ENCODE assay signal across 19 cellular contexts in genomic region chr19:6503407-6504201, GRCh38. TPM values are rescaled to one million over a fixed set of nuclear protein-coding genes. Genes with fewer than 3 reads are reported as not detected.
DNase-seq lines count a peak whose midpoint lies in the region; ATAC-seq and TF ChIP-seq lines count a peak whose summit lies in the region.
"Had no signal": no experiment of that assay in that cellular context is flagged by ENCODE, and none has a peak within 500 bp of the region (broad histone marks: within the 10 kb centered on the region; RNA-seq: fewer than 3 reads in every experiment).

No MANE protein-coding gene starts in this region.

- no peak overlapping the region for H3K27ac Mint-ChIP-seq in CD4-positive, alpha-beta T cell
- H3K27ac Mint-ChIP-seq in activated T-helper 1 cell treated with anti-CD3 and anti-CD28 coated beads, Interleukin-12 subunit alpha, Interleukin-12 subunit beta, Interleukin-2, Interleukin-4 antibody, amounts not matched to agents 30 ng/mL and 10 ng/mL and 1 ng/mL, durations not matched to agents 14 hours and 24 hours and 36 hours, result no peak overlapping the region
- peak overlapping the region in 1 of 6 donors; percentile 24 for H3K27ac Mint-ChIP-seq in naive B cell

- TF ChIP-seq CTCF in CD4-positive, alpha-beta T cell (IDR thresholded peaks at IDR 0.05), result no peak
- no peak for TF ChIP-seq CTCF in GM20000 (IDR thresholded peaks at IDR 0.05; ENCODE audit: extremely low read depth, missing control alignments)

- no peak for ATAC-seq in CD4-positive, alpha-beta T cell (ENCODE audit: poor library complexity)
- no peak for ATAC-seq in naive B cell (ENCODE audit: low read depth in 2 of 2)
- no peak for ATAC-seq in HG03175 (IDR thresholded peaks at IDR 0.05; ENCODE audit: unreplicated experiment)
- no peak for ATAC-seq in HG03378 (IDR thresholded peaks at IDR 0.05; ENCODE audit: unreplicated experiment)

- H3K4me1 Mint-ChIP-seq in CD4-positive, alpha-beta T cell (ENCODE audit: low read depth), result peaks cover 15% of the 10 kb centered on the region
- H3K4me1 Mint-ChIP-seq in activated T-helper 1 cell treated with anti-CD3 and anti-CD28 coated beads, Interleukin-12 subunit alpha, Interleukin-12 subunit beta, Interleukin-2, Interleukin-4 antibody, amounts not matched to agents 30 ng/mL and 10 ng/mL and 1 ng/mL, durations not matched to agents 14 hours and 24 hours and 36 hours (ENCODE audit: low read depth), result peaks cover 18% of the 10 kb centered on the region
- H3K4me1 Mint-ChIP-seq in naive B cell, result peaks cover 14 to 21% (median 15%) of the 10 kb centered on the region in 3 donors

- H3K27ac ChIP-seq in CD4-positive, alpha-beta T cell (ENCODE audit: low read depth, low read length), result no peak overlapping the region
- H3K27ac ChIP-seq: neutrophil, tibial artery had no signal

- POLR2A ChIA-PET in CD4-positive, alpha-beta T cell (lab: Charles Lee), result no interaction called here

- H3K4me3 Mint-ChIP-seq in CD4-positive, alpha-beta T cell, result peak overlapping the region; percentile 72
- H3K4me3 Mint-ChIP-seq in activated T-helper 1 cell treated with anti-CD3 and anti-CD28 coated beads, Interleukin-12 subunit alpha, Interleukin-12 subunit beta, Interleukin-2, Interleukin-4 antibody, amounts not matched to agents 30 ng/mL and 10 ng/mL and 1 ng/mL, durations not matched to agents 14 hours and 24 hours and 36 hours, result peak overlapping the region; percentile 66
- peak overlapping the region; percentile 68 to 90 (median 78) for H3K4me3 Mint-ChIP-seq in naive B cell

- DNase-seq in CD4-positive, alpha-beta T cell, result no peak
- DNase-seq in GM20000 (ENCODE audit: low spot score) (peak; percentile 7), naive B cell (no peak), head of caudate nucleus (no peak)
- no peak for DNase-seq in activated T-helper 1 cell treated with anti-CD3 and anti-CD28 coated beads, Interleukin-12 subunit alpha, Interleukin-12 subunit beta, Interleukin-2, Interleukin-4 antibody, amounts not matched to agents 30 ng/mL and 10 ng/mL and 1 ng/mL, durations not matched to agents 14 hours and 24 hours and 36 hours (ENCODE audit: low spot score)
- DNase-seq in activated T-cell treated with anti-CD3 and anti-CD28 coated beads, Interleukin-2, amount 50 U/mL, for 1 hour, result no peak
- DNase-seq: activated CD8-positive, alpha-beta memory T cell treated with anti-CD3 and anti-CD28 coated beads, Interleukin-2, amount 50 U/mL, for 4 hours; mammary epithelial cell; MG63; NCI-H2029; NCI-H69; tibial artery had no signal

- H3K9me3 Mint-ChIP-seq in CD4-positive, alpha-beta T cell, result no peaks in the 10 kb centered on the region
- H3K9me3 Mint-ChIP-seq in activated T-helper 1 cell treated with anti-CD3 and anti-CD28 coated beads, Interleukin-12 subunit alpha, Interleukin-12 subunit beta, Interleukin-2, Interleukin-4 antibody, amounts not matched to agents 30 ng/mL and 10 ng/mL and 1 ng/mL, durations not matched to agents 14 hours and 24 hours and 36 hours, result no peaks in the 10 kb centered on the region
- H3K9me3 Mint-ChIP-seq in naive B cell, result no peaks in the 10 kb centered on the region

- H3K27me3 ChIP-seq in CD4-positive, alpha-beta T cell (ENCODE audit: control insufficient read depth, insufficient read depth, low read length), result peaks cover 21% of the 10 kb centered on the region
- H3K27me3 ChIP-seq: MG63 had no signal

- CTCF ChIA-PET in CD4-positive, alpha-beta T cell (lab: Charles Lee), result no interaction called here

- H3K27me3 Mint-ChIP-seq in CD4-positive, alpha-beta T cell, result peaks cover 23% of the 10 kb centered on the region
- H3K27me3 Mint-ChIP-seq in activated T-helper 1 cell treated with anti-CD3 and anti-CD28 coated beads, Interleukin-12 subunit alpha, Interleukin-12 subunit beta, Interleukin-2, Interleukin-4 antibody, amounts not matched to agents 30 ng/mL and 10 ng/mL and 1 ng/mL, durations not matched to agents 14 hours and 24 hours and 36 hours (ENCODE audit: insufficient read depth), result peaks cover 18% of the 10 kb centered on the region
- H3K27me3 Mint-ChIP-seq in naive B cell, result peaks cover 3 to 22% (median 8%) of the 10 kb centered on the region in 3 donors

- H3K9me3 ChIP-seq in CD4-positive, alpha-beta T cell (ENCODE audit: control insufficient read depth, low read length), result no peaks in the 10 kb centered on the region
- H3K9me3 ChIP-seq: MG63, neutrophil, tibial artery had no signal

- intact Hi-C loops in CD4-positive, alpha-beta T cell (cut with DNase I, micrococcal nuclease), result loop anchor here (1.0 to 10.0 kb wide), 7 partner anchors 13 to 221 kb away; partner anchors contain the start of genes CRB3 (in 1 of the 2), GTF2F1 (in 1 of the 2) and KHSRP (in 1 of the 2)
- intact Hi-C loops in activated T-helper 1 cell treated with anti-CD3 and anti-CD28 coated beads, Interleukin-12 subunit alpha, Interleukin-12 subunit beta, Interleukin-2, Interleukin-4 antibody, amounts not matched to agents 30 ng/mL and 10 ng/mL and 1 ng/mL, durations not matched to agents 14 hours and 24 hours and 36 hours (cut with micrococcal nuclease), result loop anchor here (1.0 to 2.0 kb wide), 5 partner anchors 23 to 223 kb away; partner anchors contain the start of genes DENND1C and GTF2F1
- intact Hi-C loops in head of caudate nucleus (cut with DNase I), result no loop called here

- no peaks in the 10 kb centered on the region for H3K36me3 Mint-ChIP-seq in CD4-positive, alpha-beta T cell (ENCODE audit: low read depth)
- no peaks in the 10 kb centered on the region for H3K36me3 Mint-ChIP-seq in activated T-helper 1 cell treated with anti-CD3 and anti-CD28 coated beads, Interleukin-12 subunit alpha, Interleukin-12 subunit beta, Interleukin-2, Interleukin-4 antibody, amounts not matched to agents 30 ng/mL and 10 ng/mL and 1 ng/mL, durations not matched to agents 14 hours and 24 hours and 36 hours (ENCODE audit: low read depth)
- no peaks in the 10 kb centered on the region for H3K36me3 Mint-ChIP-seq in naive B cell

RNA-seq across cellular contexts. Expression of gene TUBB4A, which starts 1.5 kb away (rescaled TPM):
- under 1 TPM; 0.53 to 0.88 TPM for total RNA-seq in CD4-positive, alpha-beta T cell
- 2.3 and 3.0 TPM in 2 replicates for total RNA-seq in activated T-helper 1 cell treated with anti-CD3 and anti-CD28 coated beads, Interleukin-12 subunit alpha, Interleukin-12 subunit beta, Interleukin-2, Interleukin-4 antibody, amounts not matched to agents 30 ng/mL and 10 ng/mL and 1 ng/mL, durations not matched to agents 14 hours and 24 hours and 36 hours
- 1 to 10 TPM in 5 of 6 donors, under 1 TPM in 1; 0.89 to 5.9 (median 2.3) TPM for polyA plus RNA-seq in naive B cell (ENCODE audit: low read depth in 6 of 6)
- total RNA-seq: fibroblast of villous mesenchyme, mammary epithelial cell had no signal
- polyA plus RNA-seq: BJ had no signal

RNA-seq across cellular contexts. Expression of gene DENND1C, which starts 22.0 kb away (rescaled TPM):
- 100 to 1,000 TPM; 111 to 118 TPM for total RNA-seq in CD4-positive, alpha-beta T cell
- total RNA-seq in activated T-helper 1 cell treated with anti-CD3 and anti-CD28 coated beads, Interleukin-12 subunit alpha, Interleukin-12 subunit beta, Interleukin-2, Interleukin-4 antibody, amounts not matched to agents 30 ng/mL and 10 ng/mL and 1 ng/mL, durations not matched to agents 14 hours and 24 hours and 36 hours, result 68.4 and 75.6 TPM in 2 replicates
- polyA plus RNA-seq in naive B cell (ENCODE audit: low read depth in 6 of 6), result 10 to 100 TPM; 36.5 to 72.3 (median 39.3) TPM
- total RNA-seq: chondrocyte, fibroblast of villous mesenchyme had no signal

RNA-seq across cellular contexts. Expression of gene TNFSF9, which starts 27.2 kb away (rescaled TPM):
- total RNA-seq in CD4-positive, alpha-beta T cell, result 1 to 10 TPM; 1.5 to 1.8 TPM
- total RNA-seq in activated T-helper 1 cell treated with anti-CD3 and anti-CD28 coated beads, Interleukin-12 subunit alpha, Interleukin-12 subunit beta, Interleukin-2, Interleukin-4 antibody, amounts not matched to agents 30 ng/mL and 10 ng/mL and 1 ng/mL, durations not matched to agents 14 hours and 24 hours and 36 hours, result 8.0 and 9.7 TPM in 2 replicates
- polyA plus RNA-seq in naive B cell (ENCODE audit: low read depth in 6 of 6), result 1 to 10 TPM in 3 of 6 donors, under 1 TPM in 3; 0.67 to 6.7 (median 1.1) TPM
- total RNA-seq: fibroblast of villous mesenchyme had no signal

RNA-seq across cellular contexts. Expression of gene CRB3, which starts 39.5 kb away (rescaled TPM):
- 1 to 10 TPM; 7.9 to 9.4 TPM for total RNA-seq in CD4-positive, alpha-beta T cell
- 0.29 and 0.39 TPM in 2 replicates for total RNA-seq in activated T-helper 1 cell treated with anti-CD3 and anti-CD28 coated beads, Interleukin-12 subunit alpha, Interleukin-12 subunit beta, Interleukin-2, Interleukin-4 antibody, amounts not matched to agents 30 ng/mL and 10 ng/mL and 1 ng/mL, durations not matched to agents 14 hours and 24 hours and 36 hours
- polyA plus RNA-seq in naive B cell (ENCODE audit: low read depth in 6 of 6), result 1 to 10 TPM in 1 of 6 donors, under 1 TPM in 1, not detected in 4; 0.88 to 1.6 TPM
- total RNA-seq: right cardiac atrium had no signal
- polyA plus RNA-seq: BJ had no signal

RNA-seq across cellular contexts. Expression of gene SLC25A23, which starts 44.0 kb away (rescaled TPM):
- total RNA-seq in CD4-positive, alpha-beta T cell, result 10 to 100 TPM; 10.5 to 10.8 TPM
- 18.6 and 20.3 TPM in 2 replicates for total RNA-seq in activated T-helper 1 cell treated with anti-CD3 and anti-CD28 coated beads, Interleukin-12 subunit alpha, Interleukin-12 subunit beta, Interleukin-2, Interleukin-4 antibody, amounts not matched to agents 30 ng/mL and 10 ng/mL and 1 ng/mL, durations not matched to agents 14 hours and 24 hours and 36 hours
- polyA plus RNA-seq in naive B cell (ENCODE audit: low read depth in 6 of 6), result 1 to 10 TPM; 1.4 to 5.0 (median 3.2) TPM
